29 cellular contexts compared by ENCODE assay signal in genomic region chr7:116187400-116187799, GRCh38.
"Had no signal": no experiment of that assay in that cellular context is flagged by ENCODE, and none has a peak within 500 bp of the region (broad histone marks: within the 10 kb centered on the region; RNA-seq: fewer than 3 reads in every experiment).

No MANE protein-coding gene starts in this region.

- FAIRE-seq: colon, endometrium, endothelial cell of umbilical vein, frontal cortex had no signal

- H3K4me1 Mint-ChIP-seq: endodermal cell had no signal

- H3K27me3 ChIP-seq: colonic mucosa, esophagus muscularis mucosa, esophagus squamous epithelium, foreskin keratinocyte, gastrocnemius medialis, gastroesophageal sphincter, heart left ventricle, heart right ventricle had no signal

- H3K4me3 Mint-ChIP-seq: dendritic cell treated with granulocyte-macrophage colony-stimulating factor and Interleukin-4, amounts not matched to agents 40 ng/mL and 50 ng/mL, for 4 days; effector memory CD8-positive, alpha-beta T cell; endodermal cell had no signal

- H3K9me3 Mint-ChIP-seq: effector memory CD8-positive, alpha-beta T cell had no signal

- H3K9me3 ChIP-seq: colonic mucosa, gastrocnemius medialis had no signal

- H3K4me1 ChIP-seq: colonic mucosa, esophagus muscularis mucosa, esophagus squamous epithelium, foreskin keratinocyte, gastrocnemius medialis, gastroesophageal sphincter, heart left ventricle, heart right ventricle had no signal

- ATAC-seq: effector memory CD8-positive, alpha-beta T cell; esophagus mucosa; foreskin keratinocyte; gastrocnemius medialis; gastroesophageal sphincter; heart left ventricle; heart right ventricle had no signal

- H3K27ac Mint-ChIP-seq: dendritic cell treated with granulocyte-macrophage colony-stimulating factor and Interleukin-4, amounts not matched to agents 40 ng/mL and 50 ng/mL, for 4 days; effector memory CD8-positive, alpha-beta T cell; endodermal cell had no signal

- H3K4me3 ChIP-seq: colonic mucosa, coronary artery, dorsolateral prefrontal cortex, esophagus muscularis mucosa, esophagus squamous epithelium, gastrocnemius medialis, gastroesophageal sphincter, heart left ventricle, heart right ventricle had no signal

- H3K36me3 ChIP-seq: colonic mucosa, esophagus muscularis mucosa, esophagus squamous epithelium, gastrocnemius medialis, gastroesophageal sphincter, heart left ventricle, heart right ventricle had no signal

- H3K27me3 Mint-ChIP-seq: dendritic cell treated with granulocyte-macrophage colony-stimulating factor and Interleukin-4, amounts not matched to agents 40 ng/mL and 50 ng/mL, for 4 days had no signal

- H3K27ac ChIP-seq: colonic mucosa, coronary artery, dorsolateral prefrontal cortex, epithelial cell of prostate, esophagus muscularis mucosa, esophagus squamous epithelium, foreskin keratinocyte, gastrocnemius medialis, gastroesophageal sphincter, heart left ventricle, heart right ventricle had no signal

- DNase-seq: colonic mucosa; cortex of kidney; dermis blood vessel endothelial cell; dorsolateral prefrontal cortex; effector CD4-positive, alpha-beta T cell; effector CD8-positive, alpha-beta T cell; effector memory CD4-positive, alpha-beta T cell; effector memory CD8-positive, alpha-beta T cell; endodermal cell; erythroblast; esophagus squamous epithelium; foreskin fibroblast; foreskin keratinocyte; foreskin melanocyte; gastrocnemius medialis; glutamatergic neuron; head of caudate nucleus; heart left ventricle; heart right ventricle had no signal
